In genomic region chr16:53100131-53100748, GRCh38 we compare ENCODE assay signal across 9 cellular contexts. TPM values are rescaled to one million over a fixed set of nuclear protein-coding genes. Genes with fewer than 3 reads are reported as not detected.
DNase-seq lines count a peak whose midpoint lies in the region; ATAC-seq and TF ChIP-seq lines count a peak whose summit lies in the region.
"Had no signal": no experiment of that assay in that cellular context is flagged by ENCODE, and none has a peak within 500 bp of the region (broad histone marks: within the 10 kb centered on the region; RNA-seq: fewer than 3 reads in every experiment).

No MANE protein-coding gene starts in this region.

- H3K9me3 ChIP-seq in CD4-positive, alpha-beta memory T cell (ENCODE audit: control insufficient read depth in 1 of 2, low read length in 2 of 2) = no peaks in the 10 kb centered on the region
- no peaks in the 10 kb centered on the region for H3K9me3 ChIP-seq in NT2/D1 (ENCODE audit: insufficient read depth, low read length)
- no peaks in the 10 kb centered on the region for H3K9me3 ChIP-seq in ovary

- no peak for TF ChIP-seq EP300 in ovary (IDR thresholded peaks at IDR 0.05)

- no peaks in the 10 kb centered on the region for H3K27me3 ChIP-seq in CD4-positive, alpha-beta memory T cell (ENCODE audit: insufficient read depth, low read length)
- no peaks in the 10 kb centered on the region for H3K27me3 ChIP-seq in NT2/D1 (ENCODE audit: insufficient read depth, insufficient read length)
- no peaks in the 10 kb centered on the region for H3K27me3 ChIP-seq in ovary

- no peak for ATAC-seq in HG03108 (IDR thresholded peaks at IDR 0.05; ENCODE audit: unreplicated experiment)

- H3K36me3 ChIP-seq in CD4-positive, alpha-beta memory T cell (ENCODE audit: insufficient read depth, low read length) = no peaks in the 10 kb centered on the region
- peaks cover 10% of the 10 kb centered on the region for H3K36me3 ChIP-seq in NT2/D1 (ENCODE audit: insufficient read depth, insufficient read length, low read length)
- no peaks in the 10 kb centered on the region for H3K36me3 ChIP-seq in ovary

- H3K4me3 Mint-ChIP-seq in CD4-positive, alpha-beta memory T cell = peak overlapping the region; percentile 90 to 97 (median 94)
- peak overlapping the region; percentile 47 for H3K4me3 Mint-ChIP-seq in endothelial cell (ENCODE audit: unreplicated experiment)
- H3K4me3 Mint-ChIP-seq: neural crest cell had no signal

- peak overlapping the region; percentile 69 for H3K27ac ChIP-seq in CD4-positive, alpha-beta memory T cell (ENCODE audit: low read depth, low read length)
- H3K27ac ChIP-seq in ovary = peak overlapping the region; percentile 58 to 92

- no peak for TF ChIP-seq POLR2A in ovary (IDR thresholded peaks at IDR 0.05)

- H3K4me1 Mint-ChIP-seq in CD4-positive, alpha-beta memory T cell = peaks cover 16 to 35% (median 24%) of the 10 kb centered on the region in 4 donors
- peaks cover 33% of the 10 kb centered on the region for H3K4me1 Mint-ChIP-seq in endothelial cell (ENCODE audit: unreplicated experiment)

- H3K9me3 Mint-ChIP-seq in CD4-positive, alpha-beta memory T cell = no peaks in the 10 kb centered on the region
- no peaks in the 10 kb centered on the region for H3K9me3 Mint-ChIP-seq in endothelial cell (ENCODE audit: unreplicated experiment)
- H3K9me3 Mint-ChIP-seq: neural crest cell had no signal

- WGBS in ovary, 3 donors = 50 to 53% (median 52%) methylated on average over 9 of the region's 9 CpGs

- peak overlapping the region; percentile 72 for H3K9ac ChIP-seq in NT2/D1 (ENCODE audit: insufficient read length, low read depth)

- no peaks in the 10 kb centered on the region for H3K36me3 Mint-ChIP-seq in CD4-positive, alpha-beta memory T cell
- H3K36me3 Mint-ChIP-seq in endothelial cell (ENCODE audit: low read depth, unreplicated experiment) = peaks cover 9% of the 10 kb centered on the region

- CTCF ChIA-PET in CD4-positive, alpha-beta memory T cell (lab: Charles Lee; ENCODE audit: partially characterized antibody) = interaction anchor here (1.0 to 3.1 kb wide), 4 partner anchors 15 to 44 kb away, joined by 3 to 20 read pairs (median 4); partner anchors contain the start of gene CHD9

- POLR2A ChIA-PET in CD4-positive, alpha-beta memory T cell (lab: Charles Lee; ENCODE audit: partially characterized antibody) = interaction anchor here (0.6 to 2.9 kb wide), 3 partner anchors 29 to 62 kb away, joined by 4 to 20 read pairs (median 11); partner anchors contain the start of gene CHD9

- TF ChIP-seq CTCF in endothelial cell (IDR thresholded peaks at IDR 0.05; ENCODE audit: unreplicated experiment) (no peak), ovary (IDR thresholded peaks at IDR 0.05) (no peak)

- DNase-seq in CD4-positive, alpha-beta memory T cell = no peak
- DNase-seq in NT2/D1 (ENCODE audit: low read depth, low spot score) (no peak), endothelial cell (ENCODE audit: low spot score) (no peak), ovary (no peak), ACHN (no peak), SHP77 treated with DMSO at 0.1 percent for 48 hours (lab: John Stamatoyannopoulos, UW) (no peak), SK-N-DZ (ENCODE audit: low spot score) (no peak)

- no peaks in the 10 kb centered on the region for H3K27me3 Mint-ChIP-seq in CD4-positive, alpha-beta memory T cell
- H3K27me3 Mint-ChIP-seq in endothelial cell (ENCODE audit: unreplicated experiment) = peaks cover 8% of the 10 kb centered on the region

- peak overlapping the region in 1 of 2 donors; percentile 53 for H3K4me3 ChIP-seq in CD4-positive, alpha-beta memory T cell (ENCODE audit: low read length in 2 of 2)
- H3K4me3 ChIP-seq in NT2/D1 (ENCODE audit: insufficient read length, low read depth) = peak overlapping the region; percentile 35
- peak overlapping the region; percentile 42 for H3K4me3 ChIP-seq in ovary

- H3K27ac Mint-ChIP-seq in CD4-positive, alpha-beta memory T cell = peak overlapping the region; percentile 53 to 88 (median 77)
- peak overlapping the region; percentile 75 for H3K27ac Mint-ChIP-seq in endothelial cell (ENCODE audit: unreplicated experiment)

- H3K4me1 ChIP-seq in CD4-positive, alpha-beta memory T cell (ENCODE audit: insufficient read depth, low read length) = peaks cover 30% of the 10 kb centered on the region
- H3K4me1 ChIP-seq in NT2/D1 (ENCODE audit: insufficient read depth, insufficient read length) (peaks cover 3% of the 10 kb centered on the region), ovary (ENCODE audit: insufficient read depth) (peaks cover 14% of the 10 kb centered on the region)

- in situ Hi-C loops in ACHN (cut with HindIII; ENCODE audit: low pct_ligation_motif_present, low pct_unique_long_range_greater_than_20kb, low sequenced_read_pairs) = no loop called here

- intact Hi-C loops in CD4-positive, alpha-beta memory T cell (cut with micrococcal nuclease) = no loop called here
- intact Hi-C loops in ovary (cut with DNase I) = no loop called here

RNA-seq across cellular contexts. Expression of gene CHD9, which starts 45.4 kb away (rescaled TPM):
- 10 to 100 TPM; 47.0 to 49.7 TPM for total RNA-seq in CD4-positive, alpha-beta memory T cell
- polyA plus RNA-seq in CD4-positive, alpha-beta memory T cell = 10 to 100 TPM; 22.9 to 31.9 TPM
- total RNA-seq in endothelial cell (ENCODE audit: unreplicated experiment) (49.2 TPM), ovary (100 to 1,000 TPM in 1 of 7 donors, 10 to 100 TPM in 6; 45.1 to 100 (median 87.5) TPM)
- 10 to 100 TPM; 11.8 to 18.2 TPM for polyA plus RNA-seq in ovary
- 13.6 and 17.1 TPM in 2 replicates for polyA plus RNA-seq in SK-N-DZ (2014; cell fraction: cytosol; rRNA removed)
- polyA plus RNA-seq in SK-N-DZ (2014; cell fraction: nucleus; rRNA removed) = 23.4 and 32.7 TPM in 2 replicates

RNA-seq across cellular contexts. Expression of gene CHD9NB, which starts 47.5 kb away (rescaled TPM):
- not detected for total RNA-seq in CD4-positive, alpha-beta memory T cell
- polyA plus RNA-seq in CD4-positive, alpha-beta memory T cell = not detected
- total RNA-seq in endothelial cell (ENCODE audit: unreplicated experiment) (2.0 TPM), ovary (10 to 100 TPM in 1 of 7 donors, 1 to 10 TPM in 4, under 1 TPM in 1, not detected in 1; 0.38 to 91.1 (median 3.2) TPM)
- polyA plus RNA-seq in ovary = 1 to 10 TPM in 1 of 2 donors, under 1 TPM in 1; 0.15 to 1.0 TPM
- polyA plus RNA-seq in SK-N-DZ (2014; cell fraction: cytosol; rRNA removed) = not detected in 2 replicates
- polyA plus RNA-seq in SK-N-DZ (2014; cell fraction: nucleus; rRNA removed) = not detected in 2 replicates
